Comparison of ENCODE assay signal across 1 cellular context in the genomic region with DNA sequence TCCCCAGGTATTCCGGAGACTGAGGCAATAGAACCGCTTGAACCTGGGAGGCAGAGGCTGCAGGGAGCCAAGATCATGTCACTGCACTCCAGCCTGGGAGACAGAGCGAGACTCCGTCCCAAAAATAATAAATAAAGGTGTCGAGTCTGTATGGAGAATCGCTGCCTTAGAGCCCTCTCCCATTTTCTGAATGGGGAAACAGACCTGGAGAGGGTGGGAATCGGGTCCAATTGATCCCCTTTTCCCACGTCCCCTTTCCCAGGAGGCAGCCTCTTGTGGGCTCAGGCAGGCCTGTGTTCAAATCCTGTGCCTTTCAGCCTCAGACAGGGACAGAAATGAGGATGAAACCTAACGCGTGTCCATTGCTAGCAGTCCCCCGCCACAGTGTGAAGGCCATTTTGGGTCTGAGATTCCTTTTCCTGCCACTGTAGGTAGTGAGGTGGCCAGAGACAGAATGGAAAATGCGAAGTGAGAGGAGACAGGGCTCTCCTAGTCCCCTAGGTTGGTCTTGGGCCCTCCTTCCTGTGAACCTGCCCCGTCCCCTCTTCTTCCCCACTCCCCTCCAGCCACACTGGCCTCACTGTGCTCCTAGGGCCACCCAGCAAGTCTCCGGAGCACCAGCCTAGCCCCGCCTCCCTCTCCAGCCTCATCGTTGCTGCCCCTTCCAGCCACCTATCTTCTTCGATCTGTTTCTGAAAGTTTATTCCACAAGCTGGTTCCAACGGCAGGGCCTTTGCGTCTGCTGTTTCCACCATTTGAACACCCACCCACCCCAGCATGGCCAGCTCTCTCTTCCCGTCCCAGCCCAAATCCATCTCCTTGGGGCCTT.
TF ChIP-seq lines count a peak whose summit lies in the region.

No MANE protein-coding gene starts in this region.

TF ChIP-seq in H1, 55 proteins besides CTCF, POLR2A, EP300 and RAD21:
- TF ChIP-seq CEBPB (IDR thresholded peaks at IDR 0.05; ENCODE audit: low read depth, low read length) (no peak), POLR2AphosphoS5 (IDR thresholded peaks at IDR 0.05; ENCODE audit: low read depth, low read length) (peak; percentile 41; the same call in 1 of the 2 replicates)
